9 cellular contexts compared by ENCODE assay signal in genomic region chr4:156970501-156971167, GRCh38. TPM values are rescaled to one million over a fixed set of nuclear protein-coding genes. Genes with fewer than 3 reads are reported as not detected.
DNase-seq lines count a peak whose midpoint lies in the region; ATAC-seq and TF ChIP-seq lines count a peak whose summit lies in the region.
"Had no signal": no experiment of that assay in that cellular context is flagged by ENCODE, and none has a peak within 500 bp of the region (broad histone marks: within the 10 kb centered on the region; RNA-seq: fewer than 3 reads in every experiment).

No MANE protein-coding gene starts in this region.

- H3K9me3 ChIP-seq in ES-I3 (ENCODE audit: control insufficient read depth, insufficient read depth, low read length) = no peaks in the 10 kb centered on the region

- TF ChIP-seq CTCF in GM10248 (IDR thresholded peaks at IDR 0.05; ENCODE audit: control extremely low read depth, extremely low read depth, low read depth, missing control alignments) = no peak

- H3K36me3 Mint-ChIP-seq in activated T-helper 17 cell treated with anti-CD3 and anti-CD28 coated beads, Interleukin-2, amount 50 U/mL, for 72 hours (ENCODE audit: low read depth) = no peaks in the 10 kb centered on the region
- H3K36me3 Mint-ChIP-seq in natural killer cell treated with Interleukin-12 subunit alpha and Interleukin-12 subunit beta and Interleukin-15 and Interleukin-18, amount 100 ng/mL, for 72 hours = peaks cover 6% of the 10 kb centered on the region

- H3K9me3 Mint-ChIP-seq in activated T-helper 17 cell treated with anti-CD3 and anti-CD28 coated beads, Interleukin-2, amount 50 U/mL, for 72 hours = peaks cover 8% of the 10 kb centered on the region
- H3K9me3 Mint-ChIP-seq in natural killer cell treated with Interleukin-12 subunit alpha and Interleukin-12 subunit beta and Interleukin-15 and Interleukin-18, amount 100 ng/mL, for 72 hours = peaks cover 3% of the 10 kb centered on the region

- peaks cover 56% of the 10 kb centered on the region for H3K27me3 Mint-ChIP-seq in activated T-helper 17 cell treated with anti-CD3 and anti-CD28 coated beads, Interleukin-2, amount 50 U/mL, for 72 hours
- peaks cover 20 to 23% of the 10 kb centered on the region in 2 donors for H3K27me3 Mint-ChIP-seq in natural killer cell treated with Interleukin-12 subunit alpha and Interleukin-12 subunit beta and Interleukin-15 and Interleukin-18, amount 100 ng/mL, for 72 hours

- H3K9ac ChIP-seq in ES-I3 (ENCODE audit: low read depth, low read length) = peak overlapping the region; percentile 48; the same call in 1 of the 2 replicates

- no peaks in the 10 kb centered on the region for H3K36me3 ChIP-seq in ES-I3 (ENCODE audit: insufficient read depth, low read length)

- H3K27ac Mint-ChIP-seq in activated T-helper 17 cell treated with anti-CD3 and anti-CD28 coated beads, Interleukin-2, amount 50 U/mL, for 72 hours = no peak overlapping the region
- no peak overlapping the region for H3K27ac Mint-ChIP-seq in natural killer cell treated with Interleukin-12 subunit alpha and Interleukin-12 subunit beta and Interleukin-15 and Interleukin-18, amount 100 ng/mL, for 72 hours

- POLR2A ChIA-PET in GM10248 (lab: Yijun Ruan, JAX) = no interaction called here

- peaks cover 11% of the 10 kb centered on the region for H3K4me1 ChIP-seq in ES-I3 (ENCODE audit: insufficient read depth, low read length)

- CTCF ChIA-PET in GM10248 (lab: Yijun Ruan, JAX) = interaction anchor here (1.2 kb wide), 1 partner anchor 10 kb away, joined by 3 read pairs; no protein-coding TSS in a partner anchor

- no peaks in the 10 kb centered on the region for H3K4me1 Mint-ChIP-seq in activated T-helper 17 cell treated with anti-CD3 and anti-CD28 coated beads, Interleukin-2, amount 50 U/mL, for 72 hours
- peaks cover 0 to 7% of the 10 kb centered on the region in 2 donors for H3K4me1 Mint-ChIP-seq in natural killer cell treated with Interleukin-12 subunit alpha and Interleukin-12 subunit beta and Interleukin-15 and Interleukin-18, amount 100 ng/mL, for 72 hours (ENCODE audit: low read depth in 2 of 2)

- DNase-seq in M059J (ENCODE audit: low read depth) (peak; percentile 65), globus pallidus (ENCODE audit: low spot score) (peak; percentile 48), GM10248 (ENCODE audit: extremely low spot score) (no peak)
- DNase-seq in natural killer cell treated with Interleukin-12 subunit alpha and Interleukin-12 subunit beta and Interleukin-15 and Interleukin-18, amount 100 ng/mL, for 72 hours (ENCODE audit: low spot score) = no peak

- peak overlapping the region; percentile 25 for H3K4me3 Mint-ChIP-seq in activated T-helper 17 cell treated with anti-CD3 and anti-CD28 coated beads, Interleukin-2, amount 50 U/mL, for 72 hours
- H3K4me3 Mint-ChIP-seq in natural killer cell treated with Interleukin-12 subunit alpha and Interleukin-12 subunit beta and Interleukin-15 and Interleukin-18, amount 100 ng/mL, for 72 hours = peak overlapping the region; percentile 50

- ATAC-seq in activated T-helper 17 cell treated with anti-CD3 and anti-CD28 coated beads, Interleukin-2, amount 50 U/mL, for 72 hours (replicated peaks) = no peak
- ATAC-seq in natural killer cell treated with Interleukin-12 subunit alpha and Interleukin-12 subunit beta and Interleukin-15 and Interleukin-18, amount 100 ng/mL, for 72 hours = no peak
- ATAC-seq in HG02642 (IDR thresholded peaks at IDR 0.05; ENCODE audit: poor library complexity, unreplicated experiment) (no peak), HG03097 (IDR thresholded peaks at IDR 0.05; ENCODE audit: low FRiP score, unreplicated experiment) (no peak)

RNA-seq across cellular contexts. Expression of gene PDGFC, which starts 1.0 kb away (rescaled TPM):
- 88.7 and 162 TPM in 2 replicates for total RNA-seq in M059J (2014; rRNA removed; shearing (Covaris generic))
- not detected for total RNA-seq in activated T-helper 17 cell treated with anti-CD3 and anti-CD28 coated beads, Interleukin-2, amount 50 U/mL, for 72 hours
- total RNA-seq in natural killer cell treated with Interleukin-12 subunit alpha and Interleukin-12 subunit beta and Interleukin-15 and Interleukin-18, amount 100 ng/mL, for 72 hours = not detected
- total RNA-seq: T-helper 1 cell treated with Interleukin-12 subunit alpha and Interleukin-12 subunit beta and Interleukin-4 antibody, amounts not matched to agents 30 ng/mL and 1 ng/mL, for 36 hours had no signal

Comparison
In these comparisons a context has a peak if more than half of its experiments do, and no peak if none do; other contexts are left out.
1. DNase-seq: peak in M059J (single experiment) and globus pallidus (single experiment); none in natural killer cell treated with Interleukin-12 subunit alpha and Interleukin-12 subunit beta and Interleukin-15 and Interleukin-18, amount 100 ng/mL, for 72 hours (single experiment) and GM10248 (single experiment).
2. RNA of gene PDGFC, which starts 1.0 kb away (total RNA-seq): 88.7 to 162 TPM in M059J; not detected in natural killer cell treated with Interleukin-12 subunit alpha and Interleukin-12 subunit beta and Interleukin-15 and Interleukin-18, amount 100 ng/mL, for 72 hours and not detected in activated T-helper 17 cell treated with anti-CD3 and anti-CD28 coated beads, Interleukin-2, amount 50 U/mL, for 72 hours; every median in the first group is over 10 times any median in the second.